ENCODE assay signal across 1 cellular context in the genomic region with DNA sequence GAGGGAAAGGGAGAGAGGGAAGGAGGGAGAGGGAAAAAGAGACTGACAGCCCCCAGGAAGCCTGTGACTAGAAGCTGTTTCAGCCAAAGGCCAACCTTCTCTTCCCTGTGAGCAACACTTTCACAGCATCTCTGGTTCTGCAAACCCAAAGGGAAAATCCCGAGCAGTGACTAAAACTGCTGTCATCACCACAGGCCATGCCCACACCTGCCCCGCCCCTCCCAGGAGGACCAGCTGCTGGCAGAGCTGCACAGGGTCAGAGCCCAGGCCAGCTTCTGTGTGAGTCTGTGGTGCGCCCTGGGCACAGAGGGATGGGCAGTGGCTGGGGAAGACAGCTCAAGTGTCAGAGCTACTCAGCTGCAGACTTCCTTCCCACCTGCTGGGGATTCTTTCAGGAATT.
A peak's percentile ranks its signal among the peaks of the same experiment; 100 is the strongest.
TF ChIP-seq lines count a peak whose summit lies in the region.

No MANE protein-coding gene starts in this region.

TF ChIP-seq in IMR-90, 13 proteins besides CTCF, POLR2A, EP300 and RAD21 (continued from another document):
- TF ChIP-seq, protein P1, sequence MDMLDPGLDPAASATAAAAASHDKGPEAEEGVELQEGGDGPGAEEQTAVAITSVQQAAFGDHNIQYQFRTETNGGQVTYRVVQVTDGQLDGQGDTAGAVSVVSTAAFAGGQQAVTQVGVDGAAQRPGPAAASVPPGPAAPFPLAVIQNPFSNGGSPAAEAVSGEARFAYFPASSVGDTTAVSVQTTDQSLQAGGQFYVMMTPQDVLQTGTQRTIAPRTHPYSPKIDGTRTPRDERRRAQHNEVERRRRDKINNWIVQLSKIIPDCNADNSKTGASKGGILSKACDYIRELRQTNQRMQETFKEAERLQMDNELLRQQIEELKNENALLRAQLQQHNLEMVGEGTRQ (IDR thresholded peaks at IDR 0.05; ENCODE audit: low read depth, low read length) = no peak
- no peak for TF ChIP-seq RFX5 (IDR thresholded peaks at IDR 0.05; ENCODE audit: low read depth, low read length)
- TF ChIP-seq CEBPB (IDR thresholded peaks at IDR 0.05; ENCODE audit: low read depth, low read length) = no peak
- TF ChIP-seq MAFK (IDR thresholded peaks at IDR 0.05; ENCODE audit: low read depth, low read length) = no peak
- peak; percentile 28; the same call in 1 of the 2 replicates for TF ChIP-seq MAZ (IDR thresholded peaks at IDR 0.05; ENCODE audit: borderline replicate concordance, low read depth, low read length)
- TF ChIP-seq FOS (IDR thresholded peaks at IDR 0.05; ENCODE audit: low read depth, low read length) = 0 out of 2 replicates have a peak, but pooled peaks have one; percentile 16
- no peak for TF ChIP-seq NFE2L2 (IDR thresholded peaks at IDR 0.05; ENCODE audit: low read depth, low read length)
- no peak for TF ChIP-seq CHD1 (IDR thresholded peaks at IDR 0.05; ENCODE audit: low read depth, low read length)
- TF ChIP-seq, protein P2, sequence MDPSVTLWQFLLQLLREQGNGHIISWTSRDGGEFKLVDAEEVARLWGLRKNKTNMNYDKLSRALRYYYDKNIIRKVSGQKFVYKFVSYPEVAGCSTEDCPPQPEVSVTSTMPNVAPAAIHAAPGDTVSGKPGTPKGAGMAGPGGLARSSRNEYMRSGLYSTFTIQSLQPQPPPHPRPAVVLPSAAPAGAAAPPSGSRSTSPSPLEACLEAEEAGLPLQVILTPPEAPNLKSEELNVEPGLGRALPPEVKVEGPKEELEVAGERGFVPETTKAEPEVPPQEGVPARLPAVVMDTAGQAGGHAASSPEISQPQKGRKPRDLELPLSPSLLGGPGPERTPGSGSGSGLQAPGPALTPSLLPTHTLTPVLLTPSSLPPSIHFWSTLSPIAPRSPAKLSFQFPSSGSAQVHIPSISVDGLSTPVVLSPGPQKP (IDR thresholded peaks at IDR 0.05; ENCODE audit: borderline replicate concordance, low read depth, low read length) = no peak
TF ChIP-seq in IMR-90: peak in this region for 2.
